23 cellular contexts compared by ENCODE assay signal in the genomic region with DNA sequence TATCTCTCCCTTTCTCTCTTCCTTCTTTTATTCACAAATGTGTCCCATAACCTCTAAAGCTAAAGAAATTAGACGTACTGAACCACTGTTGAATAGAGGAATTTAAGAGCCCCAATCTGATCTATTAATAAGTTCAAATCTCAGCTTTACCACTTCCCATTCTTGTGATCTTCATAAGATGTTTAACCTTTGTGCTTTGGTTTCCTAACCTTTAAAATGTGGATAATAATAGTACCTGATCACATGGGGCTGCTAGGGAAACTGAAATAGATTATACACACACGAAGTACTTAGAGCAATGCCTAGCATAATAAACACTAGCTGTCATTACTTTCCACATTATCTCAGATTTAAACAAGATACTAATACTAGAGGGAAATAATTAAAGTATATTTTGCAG.
DNase-seq lines count a peak whose midpoint lies in the region; ATAC-seq and TF ChIP-seq lines count a peak whose summit lies in the region.
"Had no signal": no experiment of that assay in that cellular context is flagged by ENCODE, and none has a peak within 500 bp of the region (broad histone marks: within the 10 kb centered on the region; RNA-seq: fewer than 3 reads in every experiment).

No MANE protein-coding gene starts in this region.

- POLR2A ChIA-PET in activated CD4-positive, alpha-beta T cell treated with anti-CD3 and anti-CD28 coated beads, Interleukin-2, amount 10 ng/mL, durations not matched to agents 7 days and 5 days (lab: Charles Lee) = no interaction called here

- no peak for DNase-seq in left ventricle myocardium superior
- no peak for DNase-seq in right atrium auricular region (ENCODE audit: low spot score)
- no peak for DNase-seq in activated CD4-positive, alpha-beta T cell treated with anti-CD3 and anti-CD28 coated beads, Interleukin-2, amount 10 ng/mL, durations not matched to agents 7 days and 5 days
- no peak for DNase-seq in SHP77 (lab: John Stamatoyannopoulos, UW)
- no peak for DNase-seq in caudate nucleus (lab: John Stamatoyannopoulos, UW)
- no peak for DNase-seq in ecto neural progenitor cell (ENCODE audit: low spot score)
- DNase-seq: activated CD4-positive, CD25-positive, alpha-beta regulatory T cell; activated CD8-positive, alpha-beta T cell treated with anti-CD3 and anti-CD28 coated beads for 36 hours; activated naive CD4-positive, alpha-beta T cell; amygdala; DMS79; left colon; mesendoderm; naive thymus-derived CD4-positive, alpha-beta T cell; NCI-H2107; NCI-H510A; right cardiac atrium; T1000 had no signal

- no peaks in the 10 kb centered on the region for H3K27me3 Mint-ChIP-seq in activated CD4-positive, alpha-beta T cell treated with anti-CD3 and anti-CD28 coated beads, Interleukin-2, amount 10 ng/mL, durations not matched to agents 7 days and 5 days

- no peaks in the 10 kb centered on the region for H3K36me3 Mint-ChIP-seq in activated CD4-positive, alpha-beta T cell treated with anti-CD3 and anti-CD28 coated beads, Interleukin-2, amount 10 ng/mL, durations not matched to agents 7 days and 5 days (ENCODE audit: low read depth)
- H3K36me3 Mint-ChIP-seq: naive thymus-derived CD4-positive, alpha-beta T cell had no signal

- no peak for TF ChIP-seq CTCF in right atrium auricular region (IDR thresholded peaks at IDR 0.05)

- H3K4me1 Mint-ChIP-seq in activated CD4-positive, alpha-beta T cell treated with anti-CD3 and anti-CD28 coated beads, Interleukin-2, amount 10 ng/mL, durations not matched to agents 7 days and 5 days = no peaks in the 10 kb centered on the region
- H3K4me1 Mint-ChIP-seq: naive thymus-derived CD4-positive, alpha-beta T cell had no signal

- H3K27me3 ChIP-seq in right atrium auricular region = no peaks in the 10 kb centered on the region
- H3K27me3 ChIP-seq: cardiac muscle cell had no signal

- H3K4me1 ChIP-seq in right atrium auricular region = no peaks in the 10 kb centered on the region
- H3K4me1 ChIP-seq: HAP-1 had no signal

- intact Hi-C loops in left ventricle myocardium superior (cut with micrococcal nuclease) = no loop called here

- H3K4me3 ChIP-seq in right atrium auricular region = no peak overlapping the region
- H3K4me3 ChIP-seq: cardiac muscle cell, HAP-1 had no signal

- no peak overlapping the region for H3K27ac Mint-ChIP-seq in activated CD4-positive, alpha-beta T cell treated with anti-CD3 and anti-CD28 coated beads, Interleukin-2, amount 10 ng/mL, durations not matched to agents 7 days and 5 days
- H3K27ac Mint-ChIP-seq: activated CD8-positive, alpha-beta T cell treated with anti-CD3 and anti-CD28 coated beads for 36 hours; B cell; naive thymus-derived CD4-positive, alpha-beta T cell had no signal

- no peak overlapping the region for H3K4me3 Mint-ChIP-seq in activated CD4-positive, alpha-beta T cell treated with anti-CD3 and anti-CD28 coated beads, Interleukin-2, amount 10 ng/mL, durations not matched to agents 7 days and 5 days
- H3K4me3 Mint-ChIP-seq: activated CD8-positive, alpha-beta T cell treated with anti-CD3 and anti-CD28 coated beads for 36 hours; B cell; naive thymus-derived CD4-positive, alpha-beta T cell had no signal

- no peaks in the 10 kb centered on the region for H3K36me3 ChIP-seq in right atrium auricular region
- H3K36me3 ChIP-seq: cardiac muscle cell, HAP-1 had no signal

- H3K9me3 ChIP-seq in right atrium auricular region = no peaks in the 10 kb centered on the region
- H3K9me3 ChIP-seq: HAP-1 had no signal

- CTCF ChIA-PET in activated CD4-positive, alpha-beta T cell treated with anti-CD3 and anti-CD28 coated beads, Interleukin-2, amount 10 ng/mL, durations not matched to agents 7 days and 5 days (lab: Charles Lee) = no interaction called here

- H3K27ac ChIP-seq in right atrium auricular region (no peak overlapping the region), caudate nucleus (ENCODE audit: low read depth, low read length) (no peak overlapping the region)
- H3K27ac ChIP-seq: cardiac muscle cell had no signal

- ATAC-seq in left ventricle myocardium superior = peak; percentile 74
- ATAC-seq in HG02763 (IDR thresholded peaks at IDR 0.05; ENCODE audit: unreplicated experiment) = peak; percentile 63
- ATAC-seq in HG03442 (IDR thresholded peaks at IDR 0.05; ENCODE audit: unreplicated experiment) = peak; percentile 87
- ATAC-seq: activated CD8-positive, alpha-beta T cell treated with anti-CD3 and anti-CD28 coated beads for 36 hours; left colon; naive thymus-derived CD4-positive, alpha-beta T cell had no signal

- H3K9me3 Mint-ChIP-seq in activated CD4-positive, alpha-beta T cell treated with anti-CD3 and anti-CD28 coated beads, Interleukin-2, amount 10 ng/mL, durations not matched to agents 7 days and 5 days = no peaks in the 10 kb centered on the region
- H3K9me3 Mint-ChIP-seq: activated CD8-positive, alpha-beta T cell treated with anti-CD3 and anti-CD28 coated beads for 36 hours had no signal
